Comparison of ENCODE assay signal across 14 cellular contexts in the genomic region with DNA sequence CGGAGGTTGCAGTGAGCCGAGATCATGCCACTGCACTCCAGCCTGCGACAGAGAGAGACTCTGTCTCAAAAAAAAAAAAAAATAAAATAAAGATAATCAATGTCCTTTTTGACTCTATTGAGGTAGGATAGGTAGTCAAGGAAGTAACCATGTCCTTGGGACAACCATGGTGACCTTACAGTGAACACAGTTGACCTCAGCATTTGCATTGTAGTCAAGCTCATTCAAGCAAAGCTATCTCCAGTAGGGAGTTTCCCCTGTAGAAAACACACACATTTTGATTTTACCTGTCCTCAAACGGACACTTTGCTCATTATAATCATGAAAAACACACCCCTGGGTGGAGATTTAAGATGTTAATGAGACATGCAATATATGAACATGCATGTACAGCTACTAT.
DNase-seq lines count a peak whose midpoint lies in the region; ATAC-seq lines count a peak whose summit lies in the region.
"Had no signal": no experiment of that assay in that cellular context is flagged by ENCODE, and none has a peak within 500 bp of the region (broad histone marks: within the 10 kb centered on the region; RNA-seq: fewer than 3 reads in every experiment).

No MANE protein-coding gene starts in this region.

- H3K27me3 Mint-ChIP-seq in activated T-helper 17 cell treated with anti-CD3 and anti-CD28 coated beads, Interleukin-2, amount 50 U/mL, for 72 hours = peaks cover 15% of the 10 kb centered on the region

- H3K36me3 Mint-ChIP-seq in activated T-helper 17 cell treated with anti-CD3 and anti-CD28 coated beads, Interleukin-2, amount 50 U/mL, for 72 hours (ENCODE audit: low read depth) = no peaks in the 10 kb centered on the region

- no peak overlapping the region for H3K4me3 Mint-ChIP-seq in activated T-helper 17 cell treated with anti-CD3 and anti-CD28 coated beads, Interleukin-2, amount 50 U/mL, for 72 hours
- H3K4me3 Mint-ChIP-seq: activated CD4-positive, alpha-beta T cell treated with anti-CD3 and anti-CD28 coated beads, Interleukin-2, amount 10 ng/mL, durations not matched to agents 7 days and 5 days; T-helper 17 cell had no signal

- H3K9me3 Mint-ChIP-seq in activated T-helper 17 cell treated with anti-CD3 and anti-CD28 coated beads, Interleukin-2, amount 50 U/mL, for 72 hours = no peaks in the 10 kb centered on the region
- H3K9me3 Mint-ChIP-seq: activated CD4-positive, alpha-beta T cell treated with anti-CD3 and anti-CD28 coated beads, Interleukin-2, amount 10 ng/mL, durations not matched to agents 7 days and 5 days had no signal

- DNase-seq in NCI-H2171 treated with DMSO at 0.1 percent for 48 hours (lab: John Stamatoyannopoulos, UW) (no peak), H4 (ENCODE audit: low spot score) (no peak), NCI-H1417 treated with DMSO at 0.1 percent for 48 hours (lab: John Stamatoyannopoulos, UW) (no peak)
- DNase-seq: activated CD4-positive, alpha-beta T cell treated with anti-CD3 and anti-CD28 coated beads, Interleukin-2, amount 10 ng/mL, durations not matched to agents 7 days and 5 days; dermis blood vessel endothelial cell; DND-41; mammary epithelial cell; NCI-H510A; T-helper 17 cell had no signal

- ATAC-seq in GM18858 (IDR thresholded peaks at IDR 0.05; ENCODE audit: unreplicated experiment) = peak; percentile 89
- peak; percentile 64 for ATAC-seq in GM21390 (IDR thresholded peaks at IDR 0.05; ENCODE audit: unreplicated experiment)
- peak; percentile 88 for ATAC-seq in HG02938 (IDR thresholded peaks at IDR 0.05; ENCODE audit: unreplicated experiment)
- peak; percentile 91 for ATAC-seq in HG03520 (IDR thresholded peaks at IDR 0.05; ENCODE audit: unreplicated experiment)
- no peak for ATAC-seq in activated T-helper 17 cell treated with anti-CD3 and anti-CD28 coated beads, Interleukin-2, amount 50 U/mL, for 72 hours (replicated peaks)
- ATAC-seq: T-helper 17 cell had no signal

- no peak overlapping the region for H3K27ac Mint-ChIP-seq in activated T-helper 17 cell treated with anti-CD3 and anti-CD28 coated beads, Interleukin-2, amount 50 U/mL, for 72 hours
- H3K27ac Mint-ChIP-seq: activated CD4-positive, alpha-beta T cell treated with anti-CD3 and anti-CD28 coated beads, Interleukin-2, amount 10 ng/mL, durations not matched to agents 7 days and 5 days; T-helper 17 cell had no signal

- H3K4me1 Mint-ChIP-seq in activated T-helper 17 cell treated with anti-CD3 and anti-CD28 coated beads, Interleukin-2, amount 50 U/mL, for 72 hours = no peaks in the 10 kb centered on the region
- H3K4me1 Mint-ChIP-seq: activated CD4-positive, alpha-beta T cell treated with anti-CD3 and anti-CD28 coated beads, Interleukin-2, amount 10 ng/mL, durations not matched to agents 7 days and 5 days; T-helper 17 cell had no signal
